20 cellular contexts compared by ENCODE assay signal in the genomic region with DNA sequence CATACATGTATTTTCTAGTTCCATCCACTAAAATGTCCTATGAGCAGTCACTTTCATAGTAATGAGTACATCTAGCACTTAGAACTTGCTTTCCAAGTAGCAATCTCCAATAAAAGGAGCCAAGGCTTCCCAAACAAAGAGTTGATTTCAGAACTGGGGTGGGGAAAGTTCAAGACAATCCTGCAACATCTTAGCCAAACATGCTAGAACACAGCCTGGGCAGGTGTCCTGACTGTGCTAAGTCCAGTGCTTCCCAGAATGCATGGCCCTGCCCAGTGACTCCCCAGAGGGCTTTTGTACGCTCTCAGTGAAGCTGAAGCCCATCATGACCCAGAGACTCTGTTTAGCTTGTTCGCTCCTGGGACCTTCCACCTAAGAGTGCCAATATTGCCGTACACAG.
DNase-seq lines count a peak whose midpoint lies in the region; ATAC-seq, FAIRE-seq and TF ChIP-seq lines count a peak whose summit lies in the region.
"Had no signal": no experiment of that assay in that cellular context is flagged by ENCODE, and none has a peak within 500 bp of the region (broad histone marks: within the 10 kb centered on the region; RNA-seq: fewer than 3 reads in every experiment).

No MANE protein-coding gene starts in this region.

- no peak overlapping the region for H4K8ac ChIP-seq in mesendoderm (ENCODE audit: low read depth, low read length)

- CTCF ChIA-PET in K562 (lab: Yijun Ruan, JAX; ENCODE audit: low intra/inter-chr PET ratio): no interaction called here

- intact Hi-C loops in K562 (cut with micrococcal nuclease): no loop called here

- H3K4me3 ChIP-seq in K562 (no peak overlapping the region), coronary artery (no peak overlapping the region), neural progenitor cell (no peak overlapping the region), mesendoderm (ENCODE audit: low read length) (no peak overlapping the region)
- H3K4me3 ChIP-seq: BLaER1 treated with 17β-estradiol and CSF1 and Interleukin-3, amounts not matched to agents 10 nM and 100 nM; HAP-1 had no signal

- H4K20me1 ChIP-seq in K562 (replicated peaks; ENCODE audit: control insufficient read depth, insufficient read depth, low read length): no peaks in the 10 kb centered on the region
- H4K20me1 ChIP-seq in neural progenitor cell (ENCODE audit: low read depth): no peaks in the 10 kb centered on the region
- H4K20me1 ChIP-seq: BLaER1 treated with 17β-estradiol and CSF1 and Interleukin-3, amounts not matched to agents 10 nM and 100 nM had no signal

- no peak overlapping the region for H3K18ac ChIP-seq in mesendoderm (ENCODE audit: low read length)

- no peak overlapping the region for H4K5ac ChIP-seq in mesendoderm (ENCODE audit: low read length)

- FAIRE-seq in K562 (lab: Jason Lieb, UNC): no peak
- FAIRE-seq: GM12891, GM18507 had no signal

- no peak overlapping the region for H3K4me2 ChIP-seq in K562 (ENCODE audit: insufficient read depth, low read length)
- peak overlapping the region; percentile 18 for H3K4me2 ChIP-seq in neural progenitor cell
- H3K4me2 ChIP-seq in mesendoderm (ENCODE audit: low read length): no peak overlapping the region
- H3K4me2 ChIP-seq: BLaER1 treated with 17β-estradiol and CSF1 and Interleukin-3, amounts not matched to agents 10 nM and 100 nM had no signal

- no peaks in the 10 kb centered on the region for H3K4me1 Mint-ChIP-seq in neural progenitor cell
- H3K4me1 Mint-ChIP-seq: CD14-positive monocyte had no signal

- no peak overlapping the region for H2BK5ac ChIP-seq in mesendoderm (ENCODE audit: low read length)

- TF ChIP-seq CTCF in K562 (IDR thresholded peaks at IDR 0.05 in 2 of 3, conservative IDR thresholded peaks at IDR 0.05 in 1 of 3; ENCODE audit: insufficient read depth in 2 of 3, low read depth in 1 of 3, low read length in 3 of 3): no peak
- TF ChIP-seq CTCF in coronary artery (IDR thresholded peaks at IDR 0.05): no peak
- no peak for TF ChIP-seq CTCF in neural progenitor cell (IDR thresholded peaks at IDR 0.05)

- DNase-seq in K562 (ENCODE audit: extremely low read depth in 1 of 4, low spot score in 3 of 4): no peak
- peak; percentile 9 for DNase-seq in coronary artery (ENCODE audit: low spot score)
- DNase-seq in neural progenitor cell (ENCODE audit: low spot score): no peak
- DNase-seq in AG20443 (ENCODE audit: low spot score): no peak
- no peak for DNase-seq in mesendoderm
- DNase-seq: BE2C; Calu3; CD4-positive, alpha-beta T cell; COR-L47; DMS53; DMS79 treated with DMSO at 0.1 percent for 48 hours; GF-D8; GOT3; HFFc6 had no signal

- H3K9ac ChIP-seq in K562 (ENCODE audit: insufficient read depth in 1 of 2, low read depth in 2 of 2, low read length in 2 of 2): no peak overlapping the region
- H3K9ac ChIP-seq in neural progenitor cell: no peak overlapping the region
- no peak overlapping the region for H3K9ac ChIP-seq in mesendoderm (ENCODE audit: low read length)
- H3K9ac ChIP-seq: BLaER1 treated with 17β-estradiol and CSF1 and Interleukin-3, amounts not matched to agents 10 nM and 100 nM had no signal

- H3K9me1 ChIP-seq in K562 (ENCODE audit: control insufficient read depth, insufficient read depth, low read length): no peaks in the 10 kb centered on the region

- H3K9me3 ChIP-seq in K562 (replicated peaks; ENCODE audit: control insufficient read depth, insufficient read depth, low read depth, low read length): no peaks in the 10 kb centered on the region
- no peaks in the 10 kb centered on the region for H3K9me3 ChIP-seq in neural progenitor cell (ENCODE audit: low read depth)
- H3K9me3 ChIP-seq: BE2C; BLaER1 treated with 17β-estradiol and CSF1 and Interleukin-3, amounts not matched to agents 10 nM and 100 nM; HAP-1 had no signal

- H3K23ac ChIP-seq in mesendoderm (ENCODE audit: low read length): no peak overlapping the region

- H3K27ac ChIP-seq in K562 (ENCODE audit: extremely low read depth, low read depth, low read length) (no peak overlapping the region), coronary artery (no peak overlapping the region), neural progenitor cell (no peak overlapping the region), mesendoderm (ENCODE audit: low read depth, low read length) (no peak overlapping the region)
- H3K27ac ChIP-seq: BLaER1 treated with 17β-estradiol and CSF1 and Interleukin-3, amounts not matched to agents 10 nM and 100 nM had no signal

- H3F3A ChIP-seq in neural progenitor cell (ENCODE audit: low read depth): no peaks in the 10 kb centered on the region

- no peak overlapping the region for H2AFZ ChIP-seq in K562 (ENCODE audit: low read depth, low read length)
- no peak overlapping the region for H2AFZ ChIP-seq in neural progenitor cell (replicated peaks)

- no peaks in the 10 kb centered on the region for H3K36me3 Mint-ChIP-seq in neural progenitor cell
- H3K36me3 Mint-ChIP-seq: CD14-positive monocyte had no signal

- no peaks in the 10 kb centered on the region for H3K27me3 ChIP-seq in K562 (ENCODE audit: control insufficient read depth in 2 of 2, insufficient read depth in 2 of 2, low read length in 2 of 2)
- H3K27me3 ChIP-seq in neural progenitor cell: peaks cover 11% of the 10 kb centered on the region
- no peaks in the 10 kb centered on the region for H3K27me3 ChIP-seq in mesendoderm (ENCODE audit: insufficient read depth, low read length, poor library complexity)

- no peaks in the 10 kb centered on the region for H3K79me2 ChIP-seq in K562 (ENCODE audit: control insufficient read depth, insufficient read depth, low read length)
- no peaks in the 10 kb centered on the region for H3K79me2 ChIP-seq in neural progenitor cell (ENCODE audit: low read depth)
- no peaks in the 10 kb centered on the region for H3K79me2 ChIP-seq in mesendoderm (ENCODE audit: control insufficient read depth, insufficient read depth, low read length)

- H3K27ac Mint-ChIP-seq in neural progenitor cell: no peak overlapping the region
- H3K27ac Mint-ChIP-seq: CD14-positive monocyte; CD4-positive, alpha-beta T cell; HFFc6 had no signal

- BruUV-seq in K562 (replicated peaks; lab: Mats Ljungman, UMichigan): no TSS peak

- no peak for TF ChIP-seq EP300 in K562 (IDR thresholded peaks at IDR 0.05; ENCODE audit: low read length)

- no peak overlapping the region for H3K56ac ChIP-seq in mesendoderm (ENCODE audit: low read length)

- H3K9me3 Mint-ChIP-seq in neural progenitor cell: no peaks in the 10 kb centered on the region
- H3K9me3 Mint-ChIP-seq: CD4-positive, alpha-beta T cell; HFFc6 had no signal

- H3K79me1 ChIP-seq in mesendoderm (ENCODE audit: low read length): no peaks in the 10 kb centered on the region

- TF ChIP-seq RAD21 in K562 (CRISPR knock-in tag; conservative IDR thresholded peaks at IDR 0.05 in 1 of 2, IDR thresholded peaks at IDR 0.05 in 1 of 2): no peak

- H2BK15ac ChIP-seq in mesendoderm (replicated peaks; ENCODE audit: low read depth): no peak overlapping the region

- no peak for TF ChIP-seq POLR2A in K562 (conservative IDR thresholded peaks at IDR 0.05)

- no peaks in the 10 kb centered on the region for H3K36me3 ChIP-seq in K562 (ENCODE audit: control insufficient read depth, insufficient read depth, low read length)
- H3K36me3 ChIP-seq in neural progenitor cell: no peaks in the 10 kb centered on the region
- no peaks in the 10 kb centered on the region for H3K36me3 ChIP-seq in mesendoderm (ENCODE audit: control insufficient read depth, insufficient read depth, low read length)
- H3K36me3 ChIP-seq: BE2C; BLaER1 treated with 17β-estradiol and CSF1 and Interleukin-3, amounts not matched to agents 10 nM and 100 nM; HAP-1 had no signal

- ATAC-seq in K562: peak; percentile 31; the same call in 2 of the 3 replicates
- ATAC-seq in GM18909 (IDR thresholded peaks at IDR 0.05; ENCODE audit: poor library complexity, unreplicated experiment): no peak

- no peak overlapping the region for H3K4ac ChIP-seq in mesendoderm (ENCODE audit: low read depth, low read length)

- H3K4me1 ChIP-seq in K562 (replicated peaks in 1 of 2; ENCODE audit: control insufficient read depth in 2 of 2, insufficient read depth in 2 of 2, low read length in 2 of 2) (no peaks in the 10 kb centered on the region), neural progenitor cell (peaks cover 6% of the 10 kb centered on the region), mesendoderm (ENCODE audit: control insufficient read depth, low read depth, low read length) (no peaks in the 10 kb centered on the region)
- H3K4me1 ChIP-seq: BE2C; BLaER1 treated with 17β-estradiol and CSF1 and Interleukin-3, amounts not matched to agents 10 nM and 100 nM; HAP-1 had no signal

- POLR2A ChIA-PET in K562 (lab: Yijun Ruan, JAX): no interaction called here

- no peak overlapping the region for H2BK120ac ChIP-seq in mesendoderm (ENCODE audit: low read depth, low read length)

- H2AK5ac ChIP-seq in mesendoderm (ENCODE audit: low read length): no peak overlapping the region

- in situ Hi-C loops in K562 (cut with MboI): no loop called here

- H3K4me3 Mint-ChIP-seq in neural progenitor cell: no peak overlapping the region
- H3K4me3 Mint-ChIP-seq: CD4-positive, alpha-beta T cell; HFFc6 had no signal

- H3K27me3 Mint-ChIP-seq in neural progenitor cell (ENCODE audit: insufficient read depth, low read depth): peaks cover 4% of the 10 kb centered on the region
- H3K27me3 Mint-ChIP-seq: CD4-positive, alpha-beta T cell had no signal

- 88% methylated on average over 3 of the region's 3 CpGs for WGBS in K562 (ENCODE audit: insufficient coverage, low coverage, missing lambda C conversion rate)
- no CpG with 5 or more reads among the region's 3 CpGs for WGBS in mesendoderm (ENCODE audit: extremely low coverage, insufficient coverage, low lambda C conversion rate)

TF ChIP-seq in K562, 482 proteins besides CTCF, POLR2A, EP300 and RAD21 (continues in another document):
- TF ChIP-seq HOXB6 (CRISPR knock-in tag; IDR thresholded peaks at IDR 0.05; ENCODE audit: borderline replicate concordance) (no peak), RFX1 (IDR thresholded peaks at IDR 0.05) (no peak), MEF2D (tag; conservative IDR thresholded peaks at IDR 0.05; ENCODE audit: low read depth) (no peak), DPF2 (IDR thresholded peaks at IDR 0.05) (no peak), RBM22 (IDR thresholded peaks at IDR 0.05; ENCODE audit: low read depth, low read length, poor library complexity, severe bottlenecking) (no peak)
